In genomic region chr3:48847053-48847585, GRCh38 we compare ENCODE assay signal across 8 cellular contexts. TPM values are rescaled to one million over a fixed set of nuclear protein-coding genes. Genes with fewer than 3 reads are reported as not detected.
DNase-seq lines count a peak whose midpoint lies in the region; ATAC-seq and TF ChIP-seq lines count a peak whose summit lies in the region.

No MANE protein-coding gene starts in this region.

- H3K4me2 ChIP-seq in PC-3 (ENCODE audit: low read length) (peak overlapping the region; percentile 80), fibroblast of lung (ENCODE audit: extremely low read depth, insufficient read depth, low read length) (peak overlapping the region; percentile 93)

- H3K79me2 ChIP-seq in PC-3 (ENCODE audit: low read length) = peaks cover 22% of the 10 kb centered on the region
- peaks cover 18% of the 10 kb centered on the region for H3K79me2 ChIP-seq in fibroblast of lung (ENCODE audit: control insufficient read depth, insufficient read depth, low read length)

- no peaks in the 10 kb centered on the region for H3K27me3 ChIP-seq in PC-3 (ENCODE audit: low read length)
- H3K27me3 ChIP-seq in fibroblast of lung (ENCODE audit: control insufficient read depth, insufficient read depth, low read length) = no peaks in the 10 kb centered on the region

- no TSS peak for BruUV-seq in PC-3 (replicated peaks; lab: Mats Ljungman, UMichigan)

- no peaks in the 10 kb centered on the region for H3K9me3 Mint-ChIP-seq in activated T-helper 17 cell treated with anti-CD3 and anti-CD28 coated beads, Interleukin-2, amount 50 U/mL, for 72 hours
- no peaks in the 10 kb centered on the region for H3K9me3 Mint-ChIP-seq in stimulated activated effector memory CD8-positive, alpha-beta T cell treated with anti-CD3 and anti-CD28 coated beads, Interleukin-12 subunit alpha, Interleukin-12 subunit beta, amount 100 ng/mL, for 72 hours

- peak overlapping the region; percentile 76 for H3K27ac Mint-ChIP-seq in activated T-helper 17 cell treated with anti-CD3 and anti-CD28 coated beads, Interleukin-2, amount 50 U/mL, for 72 hours
- peak overlapping the region; percentile 98 for H3K27ac Mint-ChIP-seq in stimulated activated effector memory CD8-positive, alpha-beta T cell treated with anti-CD3 and anti-CD28 coated beads, Interleukin-12 subunit alpha, Interleukin-12 subunit beta, amount 100 ng/mL, for 72 hours

- H3K4me1 Mint-ChIP-seq in activated T-helper 17 cell treated with anti-CD3 and anti-CD28 coated beads, Interleukin-2, amount 50 U/mL, for 72 hours = peaks cover 11% of the 10 kb centered on the region
- H3K4me1 Mint-ChIP-seq in stimulated activated effector memory CD8-positive, alpha-beta T cell treated with anti-CD3 and anti-CD28 coated beads, Interleukin-12 subunit alpha, Interleukin-12 subunit beta, amount 100 ng/mL, for 72 hours = peaks cover 9% of the 10 kb centered on the region

- H3K4me1 ChIP-seq in PC-3 (ENCODE audit: insufficient read depth, low read length) = peaks cover 7% of the 10 kb centered on the region
- peaks cover 3% of the 10 kb centered on the region for H3K4me1 ChIP-seq in fibroblast of lung (ENCODE audit: control insufficient read depth, extremely low read depth, insufficient read depth, low read length)

- TF ChIP-seq CTCF in GM20000 (IDR thresholded peaks at IDR 0.05; ENCODE audit: extremely low read depth, missing control alignments) = no peak
- no peak for TF ChIP-seq CTCF in PC-3 (conservative IDR thresholded peaks at IDR 0.05; ENCODE audit: low read depth, low read length)
- no peak for TF ChIP-seq CTCF in fibroblast of lung (conservative IDR thresholded peaks at IDR 0.05 in 1 of 2, IDR thresholded peaks at IDR 0.05 in 1 of 2; ENCODE audit: low read depth in 1 of 2, low read length in 2 of 2)

- ATAC-seq in PC-3 = peak; percentile 73
- peak; percentile 57 for ATAC-seq in activated T-helper 17 cell treated with anti-CD3 and anti-CD28 coated beads, Interleukin-2, amount 50 U/mL, for 72 hours (replicated peaks)
- ATAC-seq in stimulated activated effector memory CD8-positive, alpha-beta T cell treated with anti-CD3 and anti-CD28 coated beads, Interleukin-12 subunit alpha, Interleukin-12 subunit beta, amount 100 ng/mL, for 72 hours = peak; percentile 72

- H3K9me2 ChIP-seq in PC-3 (replicated peaks; ENCODE audit: low read length) = no peaks in the 10 kb centered on the region

- peak overlapping the region; percentile 80 for H3K9ac ChIP-seq in PC-3 (ENCODE audit: low read length)
- peak overlapping the region; percentile 81 for H3K9ac ChIP-seq in fibroblast of lung (ENCODE audit: insufficient read depth, low read length)

- no peaks in the 10 kb centered on the region for H3F3A ChIP-seq in PC-3 (ENCODE audit: low read length, unreplicated experiment)

- intact Hi-C loops in PC-3 (cut with micrococcal nuclease) = loop anchor here (2.0 kb wide), 2 partner anchors 52 to 72 kb away; partner anchors contain the start of genes ARIH2 and SLC25A20

- peak overlapping the region; percentile 76 for H3K4me3 ChIP-seq in PC-3 (ENCODE audit: low read length)
- peak overlapping the region; percentile 77 to 93 (median 80) for H3K4me3 ChIP-seq in fibroblast of lung (replicated peaks in 1 of 4; ENCODE audit: control extremely low read depth in 1 of 4, insufficient read depth in 1 of 4, low read depth in 3 of 4, low read length in 4 of 4)

- peak overlapping the region; percentile 88 for H2AFZ ChIP-seq in PC-3 (ENCODE audit: low read length)
- peak overlapping the region; percentile 85 for H2AFZ ChIP-seq in fibroblast of lung (ENCODE audit: low read length)

- peaks cover 6% of the 10 kb centered on the region for H3K36me3 Mint-ChIP-seq in activated T-helper 17 cell treated with anti-CD3 and anti-CD28 coated beads, Interleukin-2, amount 50 U/mL, for 72 hours (ENCODE audit: low read depth)
- H3K36me3 Mint-ChIP-seq in stimulated activated effector memory CD8-positive, alpha-beta T cell treated with anti-CD3 and anti-CD28 coated beads, Interleukin-12 subunit alpha, Interleukin-12 subunit beta, amount 100 ng/mL, for 72 hours = no peaks in the 10 kb centered on the region

- CTCF ChIA-PET in PC-3 (lab: Charles Lee) = interaction anchor here (0.6 to 0.9 kb wide), 2 partner anchors 141 to 161 kb away, joined by 3 read pairs; partner anchors contain the start of gene NCKIPSD

- no peaks in the 10 kb centered on the region for H3K27me3 Mint-ChIP-seq in activated T-helper 17 cell treated with anti-CD3 and anti-CD28 coated beads, Interleukin-2, amount 50 U/mL, for 72 hours

- H3K27ac ChIP-seq in PC-3 (ENCODE audit: low read length) (peak overlapping the region; percentile 69), fibroblast of lung (ENCODE audit: insufficient read depth, low read length) (peak overlapping the region; percentile 86)

- H4K20me1 ChIP-seq in PC-3 (ENCODE audit: low read length) (peaks cover 9% of the 10 kb centered on the region; the same call in 1 of the 2 replicates), fibroblast of lung (ENCODE audit: control insufficient read depth, extremely low read depth, insufficient read depth, low read length) (no peaks in the 10 kb centered on the region)

- POLR2A ChIA-PET in PC-3 (lab: Charles Lee; ENCODE audit: unreplicated experiment) = interaction anchor here (0.6 to 0.9 kb wide), 5 partner anchors 81 to 588 kb away, joined by 3 to 21 read pairs (median 3); partner anchors contain the start of gene WDR6

- peak overlapping the region; percentile 97 for H3K4me3 Mint-ChIP-seq in activated T-helper 17 cell treated with anti-CD3 and anti-CD28 coated beads, Interleukin-2, amount 50 U/mL, for 72 hours
- H3K4me3 Mint-ChIP-seq in stimulated activated effector memory CD8-positive, alpha-beta T cell treated with anti-CD3 and anti-CD28 coated beads, Interleukin-12 subunit alpha, Interleukin-12 subunit beta, amount 100 ng/mL, for 72 hours = peak overlapping the region; percentile 88

- H3K9me3 ChIP-seq in PC-3 (ENCODE audit: low read length) = no peaks in the 10 kb centered on the region
- no peaks in the 10 kb centered on the region for H3K9me3 ChIP-seq in fibroblast of lung (ENCODE audit: control insufficient read depth, insufficient read depth, low read depth, low read length)

- peak; percentile 48 for DNase-seq in CD1c-positive myeloid dendritic cell (ENCODE audit: extremely low spot score)
- peak; percentile 54 for DNase-seq in GM20000 (ENCODE audit: low spot score)
- peak; percentile 69 for DNase-seq in HT-29 (ENCODE audit: low spot score)
- DNase-seq in PC-3 = peak; percentile 87
- peak; percentile 68 to 79 for DNase-seq in fibroblast of lung (ENCODE audit: low read depth in 2 of 2)
- peak; percentile 89 for DNase-seq in myocyte (ENCODE audit: low read depth)
- no peak for DNase-seq in stimulated activated effector memory CD8-positive, alpha-beta T cell treated with anti-CD3 and anti-CD28 coated beads, Interleukin-12 subunit alpha, Interleukin-12 subunit beta, amount 100 ng/mL, for 72 hours (ENCODE audit: low spot score in 2 of 2)

- no peaks in the 10 kb centered on the region for H3K36me3 ChIP-seq in PC-3 (ENCODE audit: low read depth, low read length)
- no peaks in the 10 kb centered on the region for H3K36me3 ChIP-seq in fibroblast of lung (ENCODE audit: control insufficient read depth, insufficient read depth, low read length)

RNA-seq across cellular contexts. Expression of gene PRKAR2A, which starts 0.6 kb away (rescaled TPM):
- 54.9 and 56.2 TPM in 2 replicates for total RNA-seq in HT-29 (2014; rRNA removed; shearing (Covaris generic))
- 68.1 and 117 TPM in 2 replicates for total RNA-seq in PC-3 (2014; rRNA removed)
- 10 to 100 TPM; 23.1 to 44.5 TPM for total RNA-seq in activated T-helper 17 cell treated with anti-CD3 and anti-CD28 coated beads, Interleukin-2, amount 50 U/mL, for 72 hours
- total RNA-seq in fibroblast of lung = 17.8 and 18.7 TPM in 2 replicates
- 19.1 and 22.3 TPM in 2 replicates for polyA plus RNA-seq in fibroblast of lung
- polyA plus RNA-seq in fibroblast of lung (2012) = 22.6 and 26.3 TPM in 2 replicates
- polyA minus RNA-seq in fibroblast of lung (ENCODE audit: low replicate concordance) = 21.3 and 34.5 TPM in 2 replicates
- 41.8 and 47.6 TPM in 2 replicates for total RNA-seq in myocyte
- 22.0 TPM for polyA plus RNA-seq in myocyte (2012)

RNA-seq across cellular contexts. Expression of gene SLC25A20, which starts 51.6 kb away (rescaled TPM):
- total RNA-seq in HT-29 (2014; rRNA removed; shearing (Covaris generic)) = 9.1 and 11.3 TPM in 2 replicates
- total RNA-seq in PC-3 (2014; rRNA removed) (17.7 and 19.0 TPM in 2 replicates), fibroblast of lung (13.1 and 25.1 TPM in 2 replicates), myocyte (23.7 and 37.9 TPM in 2 replicates)
- total RNA-seq in activated T-helper 17 cell treated with anti-CD3 and anti-CD28 coated beads, Interleukin-2, amount 50 U/mL, for 72 hours = 10 to 100 TPM; 13.4 to 33.7 TPM
- polyA plus RNA-seq in fibroblast of lung = 40.3 and 40.6 TPM in 2 replicates
- 15.0 and 17.6 TPM in 2 replicates for polyA plus RNA-seq in fibroblast of lung (2012)
- polyA minus RNA-seq in fibroblast of lung (ENCODE audit: low replicate concordance) = 6.0 and 7.6 TPM in 2 replicates
- 30.2 TPM for polyA plus RNA-seq in myocyte (2012)

Comparison
In these comparisons a context has a peak if more than half of its experiments do, and no peak if none do; other contexts are left out.
1. DNase-seq: peak in CD1c-positive myeloid dendritic cell (single experiment), GM20000 (single experiment), HT-29 (single experiment), PC-3 (single experiment), fibroblast of lung (2 of 2) and myocyte (single experiment); none in stimulated activated effector memory CD8-positive, alpha-beta T cell treated with anti-CD3 and anti-CD28 coated beads, Interleukin-12 subunit alpha, Interleukin-12 subunit beta, amount 100 ng/mL, for 72 hours (0 of 2).
2. Peak in every context shown above with its lines, with median percentiles within 50 percentile points of each other: ATAC-seq.